ENCODE assay signal across 2 cellular contexts in genomic region chr2:230218411-230218810, GRCh38.
TF ChIP-seq lines count a peak whose summit lies in the region.

No MANE protein-coding gene starts in this region.

TF ChIP-seq in SK-N-SH, 30 proteins besides CTCF, POLR2A, EP300 and RAD21 (continued from another document):
- no peak for TF ChIP-seq USF2 (IDR thresholded peaks at IDR 0.05; ENCODE audit: borderline replicate concordance, low read depth, low read length)
- no peak for TF ChIP-seq NFIC (IDR thresholded peaks at IDR 0.05; ENCODE audit: borderline replicate concordance)
- TF ChIP-seq POLR2AphosphoS5 (IDR thresholded peaks at IDR 0.05; ENCODE audit: low read depth, low read length) = no peak
- no peak for TF ChIP-seq TEAD4 (IDR thresholded peaks at IDR 0.05; ENCODE audit: borderline replicate concordance, insufficient read depth)
- TF ChIP-seq NRF1 (IDR thresholded peaks at IDR 0.05; ENCODE audit: low read depth, low read length) = no peak
- TF ChIP-seq GABPA (IDR thresholded peaks at IDR 0.05; ENCODE audit: low read depth) = no peak
- no peak for TF ChIP-seq TCF12 (IDR thresholded peaks at IDR 0.05)
- TF ChIP-seq RXRA (IDR thresholded peaks at IDR 0.05; ENCODE audit: borderline replicate concordance, low read depth) = no peak
- no peak for TF ChIP-seq USF1 (IDR thresholded peaks at IDR 0.05; ENCODE audit: borderline replicate concordance, low read depth)
- TF ChIP-seq PBX3 (IDR thresholded peaks at IDR 0.05) = no peak
- TF ChIP-seq FOXM1 (IDR thresholded peaks at IDR 0.05; ENCODE audit: low read depth) = no peak

TF ChIP-seq in SK-N-SH treated with all-trans-retinoic acid at 6 μM for 48 hours, 23 proteins besides CTCF, POLR2A, EP300 and RAD21 (continued from another document):
- TF ChIP-seq PATZ1 (CRISPR knock-in tag; IDR thresholded peaks at IDR 0.05; ENCODE audit: borderline replicate concordance) (no peak), CREB5 (CRISPR knock-in tag; IDR thresholded peaks at IDR 0.05; ENCODE audit: low read depth) (no peak), BACH2 (CRISPR knock-in tag; IDR thresholded peaks at IDR 0.05; ENCODE audit: borderline replicate concordance) (no peak), ESRRG (CRISPR knock-in tag; IDR thresholded peaks at IDR 0.05) (no peak), CSDC2 (CRISPR knock-in tag; IDR thresholded peaks at IDR 0.05) (no peak)
